Comparison of ENCODE assay signal across 23 cellular contexts in genomic region chr15:36977620-36978610, GRCh38.
DNase-seq lines count a peak whose midpoint lies in the region; ATAC-seq and TF ChIP-seq lines count a peak whose summit lies in the region.
"Had no signal": no experiment of that assay in that cellular context is flagged by ENCODE, and none has a peak within 500 bp of the region (broad histone marks: within the 10 kb centered on the region; RNA-seq: fewer than 3 reads in every experiment).

No MANE protein-coding gene starts in this region.

- H3K23ac ChIP-seq in mesenchymal stem cell (ENCODE audit: low read length in 2 of 2): no peak overlapping the region

- no peak overlapping the region for H3K9ac ChIP-seq in mesenchymal stem cell (ENCODE audit: low read length)

- H2BK120ac ChIP-seq in mesenchymal stem cell (ENCODE audit: low read depth, low read length): no peak overlapping the region

- no CpG with 5 or more reads among the region's 1 CpG for WGBS in mesenchymal stem cell

- CTCF ChIA-PET in HEK293T (lab: Yijun Ruan, JAX): no interaction called here

- POLR2A ChIA-PET in HEK293T (lab: Yijun Ruan, JAX): no interaction called here

- no peak overlapping the region for H3K18ac ChIP-seq in mesenchymal stem cell (ENCODE audit: low read depth in 1 of 2, low read length in 2 of 2)

- H3K36me3 ChIP-seq in mesenchymal stem cell (ENCODE audit: control insufficient read depth in 1 of 2, insufficient read depth in 2 of 2, low read depth in 1 of 2, low read length in 2 of 2): peaks cover 0 to 11% of the 10 kb centered on the region in 2 experiments
- H3K36me3 ChIP-seq: thoracic aorta had no signal

- peak; percentile 1 for DNase-seq in DMS53 (lab: John Stamatoyannopoulos, UW)
- no peak for DNase-seq in DMS53 treated with DMSO at 0.1 percent for 48 hours (lab: John Stamatoyannopoulos, UW; ENCODE audit: unreplicated experiment)
- DNase-seq in HEK293T (ENCODE audit: extremely low spot score): no peak
- peak; percentile 81 for DNase-seq in amniotic epithelial cell (ENCODE audit: low read depth)
- peak; percentile 16 for DNase-seq in mesenchymal stem cell
- no peak for DNase-seq in GOT3 (lab: John Stamatoyannopoulos, UW)
- no peak for DNase-seq in GDM1 (lab: John Stamatoyannopoulos, UW)
- DNase-seq: activated CD8-positive, alpha-beta memory T cell treated with anti-CD3 and anti-CD28 coated beads, Interleukin-2, amount 50 U/mL, for 48 hours; activated CD8-positive, alpha-beta T cell treated with anti-CD3 and anti-CD28 coated beads for 36 hours; activated naive CD4-positive, alpha-beta T cell treated with Interleukin-2 at 50 U/mL for 16 hours; DMS79 treated with DMSO at 0.1 percent for 48 hours; hippocampal formation; NCI-H1105; NCI-H2029; NCI-H526; posterior cingulate gyrus; SHP77 treated with DMSO at 0.1 percent for 48 hours; stimulated activated naive CD8-positive, alpha-beta T cell treated with anti-CD3 and anti-CD28 coated beads, Interleukin-15, amount 100 ng/mL, for 72 hours had no signal

- no peak overlapping the region for H4K91ac ChIP-seq in mesenchymal stem cell (ENCODE audit: low read length)

- no peak overlapping the region for H3K4me2 ChIP-seq in mesenchymal stem cell (ENCODE audit: low read length, poor library complexity, severe bottlenecking)

- H2BK12ac ChIP-seq in mesenchymal stem cell (ENCODE audit: low read length in 2 of 2): no peak overlapping the region

- H3K27ac ChIP-seq in mesenchymal stem cell (ENCODE audit: low read length, poor library complexity, severe bottlenecking): no peak overlapping the region
- H3K27ac ChIP-seq: 22Rv1, thoracic aorta had no signal

- H2AFZ ChIP-seq in mesenchymal stem cell (ENCODE audit: low read depth, low read length): no peak overlapping the region

- no peak for ATAC-seq in HG02610 (IDR thresholded peaks at IDR 0.05; ENCODE audit: unreplicated experiment)
- ATAC-seq: activated CD8-positive, alpha-beta T cell treated with anti-CD3 and anti-CD28 coated beads for 36 hours; K562; sciatic nerve; stimulated activated naive CD8-positive, alpha-beta T cell treated with anti-CD3 and anti-CD28 coated beads, Interleukin-15, amount 100 ng/mL, for 72 hours had no signal

- no peak overlapping the region for H2BK5ac ChIP-seq in mesenchymal stem cell (ENCODE audit: low read depth, low read length, poor library complexity, severe bottlenecking)

- H3K27me3 ChIP-seq in mesenchymal stem cell (ENCODE audit: control insufficient read depth in 1 of 2, insufficient read depth in 1 of 2, low read length in 2 of 2): no peaks in the 10 kb centered on the region

- peaks cover under 1% of the 10 kb centered on the region for H3K9me3 ChIP-seq in mesenchymal stem cell (ENCODE audit: control insufficient read depth, low read length)
- H3K9me3 ChIP-seq: thoracic aorta had no signal

- H3K4ac ChIP-seq in mesenchymal stem cell (ENCODE audit: low read depth in 1 of 2, low read length in 2 of 2): no peak overlapping the region

- H2BK15ac ChIP-seq in mesenchymal stem cell (ENCODE audit: low read depth, poor library complexity, severe bottlenecking): no peak overlapping the region

- no peak overlapping the region for H4K8ac ChIP-seq in mesenchymal stem cell (ENCODE audit: low read length)

- H3K4me3 ChIP-seq in mesenchymal stem cell (ENCODE audit: insufficient read depth in 1 of 2, low read depth in 1 of 2, low read length in 2 of 2): no peak overlapping the region
- H3K4me3 ChIP-seq: K562, thoracic aorta had no signal

- peaks cover 5% of the 10 kb centered on the region for H3K79me1 ChIP-seq in mesenchymal stem cell (replicated peaks; ENCODE audit: low read length, poor library complexity, severe bottlenecking)

- H3K14ac ChIP-seq in mesenchymal stem cell (ENCODE audit: low read length in 2 of 2): no peak overlapping the region

- H2AK5ac ChIP-seq in mesenchymal stem cell (ENCODE audit: low read length, severe bottlenecking): no peak overlapping the region

- no peaks in the 10 kb centered on the region for H3K4me1 ChIP-seq in mesenchymal stem cell (ENCODE audit: control insufficient read depth, insufficient read depth, low read depth, low read length)

TF ChIP-seq in HEK293T, 16 proteins besides CTCF, POLR2A, EP300 and RAD21:
- TF ChIP-seq PKNOX1 (IDR thresholded peaks at IDR 0.05) (0 out of 2 replicates have a peak, but pooled peaks have one; percentile 4), FOXM1 (IDR thresholded peaks at IDR 0.05; ENCODE audit: borderline replicate concordance) (no peak)

Comparison
In these comparisons a context has a peak if more than half of its experiments do, and no peak if none do; other contexts are left out.
1. DNase-seq: peak in DMS53 (single experiment), amniotic epithelial cell (single experiment) and mesenchymal stem cell (single experiment); none in DMS53 treated with DMSO at 0.1 percent for 48 hours (single experiment), HEK293T (single experiment), GOT3 (single experiment) and GDM1 (single experiment).